26 cellular contexts compared by ENCODE assay signal in the genomic region with DNA sequence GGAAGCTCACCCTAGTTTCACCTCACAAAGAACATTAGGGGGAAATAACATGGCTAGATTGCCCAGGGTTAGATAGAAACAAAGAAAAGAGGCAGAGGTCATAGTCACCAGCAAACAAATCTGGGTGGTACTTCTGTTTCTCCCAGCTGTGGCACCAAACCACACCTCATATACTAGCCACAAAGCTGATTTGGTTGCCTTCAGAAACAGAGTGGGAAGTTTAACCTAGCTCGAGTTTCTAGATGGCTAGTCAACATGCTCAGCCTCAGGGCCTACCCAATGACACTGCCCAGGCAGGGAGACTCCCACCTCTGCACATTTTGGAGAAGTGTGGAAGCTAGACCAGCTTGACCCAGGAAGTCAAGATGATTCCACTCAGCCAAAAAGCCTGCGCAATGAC.
"Had no signal": no experiment of that assay in that cellular context is flagged by ENCODE, and none has a peak within 500 bp of the region (broad histone marks: within the 10 kb centered on the region; RNA-seq: fewer than 3 reads in every experiment).

No MANE protein-coding gene starts in this region.

- FAIRE-seq: endometrium, islet of Langerhans, keratinocyte had no signal

- H3K27me3 ChIP-seq: colonic mucosa, esophagus squamous epithelium, gastrocnemius medialis, heart right ventricle, left lung had no signal

- H3K9me3 ChIP-seq: colonic mucosa, gastrocnemius medialis had no signal

- H3K27ac ChIP-seq: colonic mucosa, epithelial cell of prostate, esophagus squamous epithelium, gastrocnemius medialis, heart right ventricle, left lung, lower lobe of right lung had no signal

- H3K4me3 Mint-ChIP-seq: dendritic cell treated with granulocyte-macrophage colony-stimulating factor and Interleukin-4, amounts not matched to agents 40 ng/mL and 50 ng/mL, for 4 days; effector memory CD8-positive, alpha-beta T cell; endodermal cell had no signal

- H3K36me3 ChIP-seq: colonic mucosa, esophagus squamous epithelium, gastrocnemius medialis, heart right ventricle, left lung, lower lobe of right lung had no signal

- H3K27ac Mint-ChIP-seq: dendritic cell treated with granulocyte-macrophage colony-stimulating factor and Interleukin-4, amounts not matched to agents 40 ng/mL and 50 ng/mL, for 4 days; effector memory CD8-positive, alpha-beta T cell had no signal

- H3K4me3 ChIP-seq: colonic mucosa, esophagus squamous epithelium, gastrocnemius medialis, heart right ventricle, left lung, lower lobe of right lung had no signal

- ATAC-seq: effector memory CD8-positive, alpha-beta T cell; esophagus mucosa; gastrocnemius medialis; heart right ventricle; left cardiac atrium; left lung; left ventricle myocardium superior; lower lobe of right lung had no signal

- H3K27me3 Mint-ChIP-seq: dendritic cell treated with granulocyte-macrophage colony-stimulating factor and Interleukin-4, amounts not matched to agents 40 ng/mL and 50 ng/mL, for 4 days; effector memory CD8-positive, alpha-beta T cell had no signal

- DNase-seq: colonic mucosa; cortex of kidney; effector CD8-positive, alpha-beta T cell; effector memory CD8-positive, alpha-beta T cell; endodermal cell; erythroblast; esophagus squamous epithelium; foreskin fibroblast; foreskin melanocyte; gastrocnemius medialis; glutamatergic neuron; head of caudate nucleus; heart right ventricle; hippocampal formation; left cardiac atrium; left lung; left ventricle myocardium superior; lower lobe of right lung; mesenchymal stem cell; midbrain had no signal

- H3K4me1 ChIP-seq: colonic mucosa, esophagus squamous epithelium, gastrocnemius medialis, heart right ventricle, left lung, lower lobe of right lung had no signal
